ENCODE assay signal across 8 cellular contexts in genomic region chr5:65926893-65927292, GRCh38. TPM values are rescaled to one million over a fixed set of nuclear protein-coding genes. Genes with fewer than 3 reads are reported as not detected.
DNase-seq lines count a peak whose midpoint lies in the region; ATAC-seq, FAIRE-seq and TF ChIP-seq lines count a peak whose summit lies in the region.

No MANE protein-coding gene starts in this region.

- H3K36me3 ChIP-seq in IMR-90 (ENCODE audit: control insufficient read depth, insufficient read depth, low read length): peaks cover 4% of the 10 kb centered on the region
- no peaks in the 10 kb centered on the region for H3K36me3 ChIP-seq in keratinocyte (ENCODE audit: control insufficient read depth in 2 of 2, extremely low read depth in 1 of 2, insufficient read depth in 2 of 2, low read length in 2 of 2)
- no peaks in the 10 kb centered on the region for H3K36me3 ChIP-seq in stomach

- H3K27ac ChIP-seq in C4-2B (peak overlapping the region; percentile 100), IMR-90 (ENCODE audit: insufficient read depth, low read length) (peak overlapping the region; percentile 100), keratinocyte (ENCODE audit: control insufficient read depth, insufficient read depth, low read length) (peak overlapping the region; percentile 97), stomach (peak overlapping the region; percentile 97 to 100 (median 99))

- H3K27me3 Mint-ChIP-seq in activated naive CD8-positive, alpha-beta T cell treated with anti-CD3 and anti-CD28 coated beads, Interleukin-2, amount 10 ng/mL, durations not matched to agents 7 days and 5 days: peaks cover 12% of the 10 kb centered on the region

- H3K79me2 ChIP-seq in keratinocyte (ENCODE audit: control insufficient read depth, insufficient read depth, low read length): peaks cover 54% of the 10 kb centered on the region

- no peak for DNase-seq in IMR-90
- no peak for DNase-seq in activated naive CD8-positive, alpha-beta T cell treated with anti-CD3 and anti-CD28 coated beads, Interleukin-2, amount 10 ng/mL, durations not matched to agents 7 days and 5 days
- DNase-seq in keratinocyte (ENCODE audit: low read depth, low spot score): no peak
- DNase-seq in stomach: no peak
- DNase-seq in 8988T: no peak
- DNase-seq in germinal center (ENCODE audit: low spot score): no peak

- H2BK120ac ChIP-seq in IMR-90 (ENCODE audit: low read depth, low read length): peak overlapping the region; percentile 91

- H4K20me1 ChIP-seq in IMR-90 (ENCODE audit: insufficient read depth, low read length) (peaks cover 26% of the 10 kb centered on the region), keratinocyte (ENCODE audit: control insufficient read depth, extremely low read depth, insufficient read depth, low read length) (peaks cover 2% of the 10 kb centered on the region)

- no peaks in the 10 kb centered on the region for H3K9me3 Mint-ChIP-seq in activated naive CD8-positive, alpha-beta T cell treated with anti-CD3 and anti-CD28 coated beads, Interleukin-2, amount 10 ng/mL, durations not matched to agents 7 days and 5 days

- H3K4me3 Mint-ChIP-seq in activated naive CD8-positive, alpha-beta T cell treated with anti-CD3 and anti-CD28 coated beads, Interleukin-2, amount 10 ng/mL, durations not matched to agents 7 days and 5 days: peak overlapping the region; percentile 99

- peak overlapping the region; percentile 98 for H3K56ac ChIP-seq in IMR-90 (ENCODE audit: extremely low read depth, insufficient read depth, low read length)

- in situ Hi-C loops in IMR-90 (cut with MboI; ENCODE audit: low sequenced_read_pairs): no loop called here

- H3K9me1 ChIP-seq in IMR-90 (ENCODE audit: insufficient read depth, low read length): no peaks in the 10 kb centered on the region; the same call in 1 of the 2 replicates
- H3K9me1 ChIP-seq in keratinocyte (ENCODE audit: control insufficient read depth, extremely low read depth, insufficient read depth, low read length): no peaks in the 10 kb centered on the region

- peak overlapping the region; percentile 96; the same call in 2 of the 3 replicates for H2BK15ac ChIP-seq in IMR-90 (ENCODE audit: low read depth, low read length)

- H3K27ac Mint-ChIP-seq in activated naive CD8-positive, alpha-beta T cell treated with anti-CD3 and anti-CD28 coated beads, Interleukin-2, amount 10 ng/mL, durations not matched to agents 7 days and 5 days: peak overlapping the region; percentile 91

- 0% methylated on average over 1 of the region's 16 CpGs; no CpG with 5 or more reads in 1 of the 2 experiments for WGBS in IMR-90 (ENCODE audit: extremely low coverage in 2 of 2, insufficient read length in 1 of 2), 2 experiments
- 0 to 1% (median 1%) methylated on average over 16 of the region's 16 CpGs for WGBS in stomach, 5 donors

- peaks cover 4 to 14% of the 10 kb centered on the region in 2 experiments; a peak in 3 of 4 replicates for H3K79me1 ChIP-seq in IMR-90 (ENCODE audit: low read depth in 1 of 2, low read length in 2 of 2)

- H3K4me1 ChIP-seq in IMR-90 (ENCODE audit: control insufficient read depth, insufficient read depth, low read length) (no peaks in the 10 kb centered on the region; the same call in 1 of the 2 replicates), keratinocyte (ENCODE audit: control insufficient read depth, extremely low read depth, insufficient read depth, low read length) (peaks cover 11% of the 10 kb centered on the region), stomach (peaks cover 10 to 52% (median 26%) of the 10 kb centered on the region in 4 donors)

- peak overlapping the region; percentile 97 for H3K23ac ChIP-seq in IMR-90 (ENCODE audit: low read depth, low read length)

- no peak for TF ChIP-seq CTCF in C4-2B (conservative IDR thresholded peaks at IDR 0.05)
- TF ChIP-seq CTCF in IMR-90 (conservative IDR thresholded peaks at IDR 0.05; ENCODE audit: low read depth, low read length): no peak
- no peak for TF ChIP-seq CTCF in keratinocyte (optimal IDR thresholded peaks at IDR 0.05 in 1 of 3, IDR thresholded peaks at IDR 0.05 in 1 of 3, conservative IDR thresholded peaks at IDR 0.05 in 1 of 3; ENCODE audit: extremely low read depth in 1 of 3, insufficient read depth in 2 of 3, low read length in 3 of 3)
- TF ChIP-seq CTCF in stomach (IDR thresholded peaks at IDR 0.05): no peak

- CTCF ChIA-PET in IMR-90 (lab: Yijun Ruan, JAX): no interaction called here

- no peak for TF ChIP-seq EP300 in stomach (IDR thresholded peaks at IDR 0.05)

- H3K14ac ChIP-seq in IMR-90 (replicated peaks; ENCODE audit: low read depth, low read length): peak overlapping the region; percentile 98

- peak overlapping the region; percentile 55; the same call in 1 of the 2 replicates for H4K5ac ChIP-seq in IMR-90 (ENCODE audit: low read depth, low read length)

- FAIRE-seq in keratinocyte (lab: Jason Lieb, UNC): no peak

- POLR2A ChIA-PET in IMR-90 (lab: Charles Lee; ENCODE audit: unreplicated experiment): interaction anchor here (0.6 to 0.8 kb wide), 2 partner anchors 34 to 126 kb away, joined by 4 read pairs; no protein-coding TSS in a partner anchor
- POLR2A ChIA-PET in activated naive CD8-positive, alpha-beta T cell treated with anti-CD3 and anti-CD28 coated beads, Interleukin-2, amount 10 ng/mL, durations not matched to agents 7 days and 5 days (lab: Charles Lee): interaction anchor here (0.7 to 3.1 kb wide), 8 partner anchors 24 to 364 kb away, joined by 3 to 34 read pairs (median 4); partner anchors contain the start of genes CENPK, NLN, SGTB and SREK1

- H4K8ac ChIP-seq in IMR-90 (ENCODE audit: low read depth in 2 of 2, low read length in 2 of 2): peak overlapping the region; percentile 93 to 97

- H2AFZ ChIP-seq in IMR-90 (replicated peaks; ENCODE audit: low read length, poor library complexity) (peak overlapping the region; percentile 94), keratinocyte (ENCODE audit: control insufficient read depth, low read length) (peak overlapping the region; percentile 68)

- ATAC-seq in IMR-90 (ENCODE audit: low read depth) (no peak), GM19452 (IDR thresholded peaks at IDR 0.05; ENCODE audit: unreplicated experiment) (no peak)
- no peak for ATAC-seq in activated naive CD8-positive, alpha-beta T cell treated with anti-CD3 and anti-CD28 coated beads, Interleukin-2, amount 10 ng/mL, durations not matched to agents 7 days and 5 days (ENCODE audit: low read depth)

- H3K27me3 ChIP-seq in IMR-90 (ENCODE audit: control insufficient read depth, insufficient read depth, low read length): no peaks in the 10 kb centered on the region
- no peaks in the 10 kb centered on the region for H3K27me3 ChIP-seq in keratinocyte (ENCODE audit: control insufficient read depth, extremely low read depth, insufficient read depth, low read length)
- H3K27me3 ChIP-seq in stomach: no peaks in the 10 kb centered on the region

- H2BK20ac ChIP-seq in IMR-90 (ENCODE audit: low read depth, low read length): peak overlapping the region; percentile 40; the same call in 1 of the 2 replicates

- H2AK5ac ChIP-seq in IMR-90 (ENCODE audit: low read depth, low read length): peak overlapping the region; percentile 77

- peak overlapping the region; percentile 85 for H4K91ac ChIP-seq in IMR-90 (ENCODE audit: insufficient read depth, low read depth, low read length)

- H3K4me1 Mint-ChIP-seq in activated naive CD8-positive, alpha-beta T cell treated with anti-CD3 and anti-CD28 coated beads, Interleukin-2, amount 10 ng/mL, durations not matched to agents 7 days and 5 days: peaks cover 26% of the 10 kb centered on the region

- intact Hi-C loops in IMR-90 (cut with micrococcal nuclease) (loop anchor here (1.0 to 5.0 kb wide), 6 partner anchors 64 to 302 kb away; partner anchors contain the start of genes SHLD3, SREK1, TRAPPC13 and TRIM23), stomach (cut with DNase I; ENCODE audit: low total_unique reads) (no loop called here)

- dilution Hi-C loops in IMR-90 (cut with HindIII; ENCODE audit: low sequenced_read_pairs, unreplicated experiment): no loop called here
- dilution Hi-C loops in keratinocyte (cut with MboI; ENCODE audit: extremely low pct_ligation_motif_present, low sequenced_read_pairs): no loop called here

- H3K18ac ChIP-seq in IMR-90 (ENCODE audit: low read depth, low read length): peak overlapping the region; percentile 88

- peak overlapping the region; percentile 100 for H3K9ac ChIP-seq in IMR-90 (ENCODE audit: low read depth, low read length)
- H3K9ac ChIP-seq in keratinocyte (ENCODE audit: control insufficient read depth, extremely low read depth, insufficient read depth, low read length): peak overlapping the region; percentile 97

- no peak for TF ChIP-seq RAD21 in IMR-90 (IDR thresholded peaks at IDR 0.05; ENCODE audit: low read length)

- H3K4me3 ChIP-seq in IMR-90 (ENCODE audit: insufficient read depth, low read depth, low read length): peak overlapping the region; percentile 75
- H3K4me3 ChIP-seq in keratinocyte (ENCODE audit: control insufficient read depth in 2 of 3, extremely low read depth in 1 of 3, insufficient read depth in 2 of 3, low read depth in 1 of 3, low read length in 3 of 3): peak overlapping the region; percentile 80 to 98 (median 95)
- H3K4me3 ChIP-seq in stomach: peak overlapping the region; percentile 81 to 92 (median 86)

- H3K4me2 ChIP-seq in IMR-90 (ENCODE audit: low read depth, low read length) (peak overlapping the region; percentile 16; the same call in 1 of the 2 replicates), keratinocyte (ENCODE audit: control insufficient read depth, extremely low read depth, insufficient read depth, low read depth, low read length) (peak overlapping the region; percentile 95)

- BruUV-seq in IMR-90 (replicated peaks; lab: Mats Ljungman, UMichigan): no TSS peak

- peak overlapping the region; percentile 98 for H2AK9ac ChIP-seq in IMR-90 (replicated peaks; ENCODE audit: low read depth, low read length, poor library complexity)

- peak overlapping the region; percentile 99 for H2BK5ac ChIP-seq in IMR-90 (ENCODE audit: low read depth, low read length, poor library complexity, severe bottlenecking)

- no peaks in the 10 kb centered on the region for H3K9me3 ChIP-seq in IMR-90 (ENCODE audit: control insufficient read depth, insufficient read depth, low read length)
- no peaks in the 10 kb centered on the region for H3K9me3 ChIP-seq in keratinocyte (ENCODE audit: control insufficient read depth, low read depth, low read length)
- H3K9me3 ChIP-seq in stomach: no peaks in the 10 kb centered on the region

- no peak for TF ChIP-seq POLR2A in IMR-90 (IDR thresholded peaks at IDR 0.05; ENCODE audit: low read depth, low read length)
- no peak for TF ChIP-seq POLR2A in stomach (IDR thresholded peaks at IDR 0.05)

- H3K4ac ChIP-seq in IMR-90 (ENCODE audit: low read depth, low read length): peak overlapping the region; percentile 86

- peaks cover 10% of the 10 kb centered on the region for H3K36me3 Mint-ChIP-seq in activated naive CD8-positive, alpha-beta T cell treated with anti-CD3 and anti-CD28 coated beads, Interleukin-2, amount 10 ng/mL, durations not matched to agents 7 days and 5 days

RNA-seq across cellular contexts. Expression of gene ERBIN, which starts 0.5 kb away (rescaled TPM):
- total RNA-seq in IMR-90 (2012; rRNA removed) (70.1 and 107 TPM in 2 replicates), stomach (100 to 1,000 TPM in 1 of 5 donors, 10 to 100 TPM in 4; 30.1 to 207 (median 62.6) TPM)
- polyA plus RNA-seq in IMR-90 (2012; rRNA removed) (23.5 and 25.8 TPM in 2 replicates), keratinocyte (18.6 to 30.6 TPM (median 24.5 TPM) in 3 replicates), stomach (10 to 100 TPM; 10.3 to 24.3 (median 15.3) TPM)
- polyA plus RNA-seq in IMR-90 (2012; cell fraction: cytosol; rRNA removed): 2.3 and 2.5 TPM in 2 replicates
- polyA plus RNA-seq in IMR-90 (2012; cell fraction: nucleus; rRNA removed; ENCODE audit: low replicate concordance): 2.7 and 29.1 TPM in 2 replicates
- total RNA-seq in activated naive CD8-positive, alpha-beta T cell treated with anti-CD3 and anti-CD28 coated beads, Interleukin-2, amount 10 ng/mL, durations not matched to agents 7 days and 5 days: 10 to 100 TPM; 63.4 to 66.7 TPM
- 158 TPM for polyA plus RNA-seq in keratinocyte (2011; ENCODE audit: low read depth)
- polyA plus RNA-seq in keratinocyte (2011; cell fraction: cytosol; rRNA removed): 11.0 and 23.4 TPM in 2 replicates
- polyA plus RNA-seq in keratinocyte (2011; cell fraction: nucleus; rRNA removed): 21.7 and 29.6 TPM in 2 replicates
- 23.8 and 36.9 TPM in 2 replicates for polyA plus RNA-seq in keratinocyte (2012; ENCODE audit: low replicate concordance)
- polyA minus RNA-seq in keratinocyte: 14.6 to 72.4 TPM (median 34.0 TPM) in 3 replicates
- 51.6 TPM for polyA minus RNA-seq in keratinocyte (2011; cell fraction: cytosol; rRNA and poly(A)+ RNA removed)
- 66.5 and 115 TPM in 2 replicates for polyA minus RNA-seq in keratinocyte (2011; cell fraction: nucleus; rRNA and poly(A)+ RNA removed)
